Comparison of ENCODE assay signal across 20 cellular contexts in the genomic region with DNA sequence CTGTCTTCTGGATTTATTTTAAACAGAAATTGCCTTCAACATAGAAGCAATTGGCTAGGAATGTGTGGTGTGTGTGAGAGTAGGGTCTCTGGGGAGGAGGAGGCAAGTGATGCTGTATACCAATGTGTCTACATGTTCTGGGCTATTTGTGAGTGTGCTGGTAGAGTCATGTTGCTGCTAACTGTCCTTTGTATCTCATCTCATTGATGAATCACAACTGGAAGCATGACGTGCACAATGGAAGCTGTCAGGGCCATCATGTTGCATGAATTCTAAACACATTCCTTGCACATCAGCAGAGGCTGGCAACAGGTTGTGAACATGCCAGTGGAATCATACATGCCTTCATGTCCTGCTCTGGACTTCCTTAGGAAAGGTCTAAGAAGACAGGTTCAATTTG.
"Had no signal": no experiment of that assay in that cellular context is flagged by ENCODE, and none has a peak within 500 bp of the region (broad histone marks: within the 10 kb centered on the region; RNA-seq: fewer than 3 reads in every experiment).

No MANE protein-coding gene starts in this region.

- H3K27ac ChIP-seq: esophagus squamous epithelium, gastroesophageal sphincter, heart left ventricle, prostate gland, skin epidermis, stomach had no signal

- H3K27me3 ChIP-seq: esophagus squamous epithelium, gastroesophageal sphincter, heart left ventricle, stomach had no signal

- DNase-seq: activated CD4-positive, alpha-beta T cell treated with anti-CD3 and anti-CD28 coated beads, Interleukin-2, amount 50 U/mL, for 1 hour; activated CD8-positive, alpha-beta memory T cell treated with anti-CD3 and anti-CD28 coated beads, Interleukin-2, amount 50 U/mL, for 4 hours; activated naive CD4-positive, alpha-beta T cell treated with anti-CD3 and anti-CD28 coated beads for 36 hours; activated T-cell treated with anti-CD3 and anti-CD28 coated beads, Interleukin-2, amount 50 U/mL, for 4 hours; anterior cingulate cortex; effector CD8-positive, alpha-beta T cell; esophagus squamous epithelium; heart left ventricle; kidney; nephron progenitor cell; right cardiac atrium; stimulated activated CD4-positive, alpha-beta T cell treated with anti-CD3 and anti-CD28 coated beads, Interleukin-15, amount 100 ng/mL, for 24 hours; stimulated activated CD4-positive, alpha-beta T cell treated with anti-CD3 and anti-CD28 coated beads, Interleukin-2, amount 100 ng/mL, for 48 hours; stomach had no signal

- H3K4me3 ChIP-seq: esophagus squamous epithelium, gastroesophageal sphincter, heart left ventricle, lung, prostate gland, skin epidermis, stomach had no signal

- H3K4me1 ChIP-seq: prostate gland had no signal

- H3K36me3 ChIP-seq: esophagus squamous epithelium, gastroesophageal sphincter, heart left ventricle, prostate gland, stomach had no signal

- H3K9me3 ChIP-seq: esophagus squamous epithelium, gastroesophageal sphincter, heart left ventricle, prostate gland, stomach had no signal

- ATAC-seq: activated CD4-positive, CD25-positive, alpha-beta regulatory T cell treated with anti-CD3 and anti-CD28 coated beads, Interleukin-2, amount 50 U/mL, for 24 hours; activated T-cell treated with anti-CD3 and anti-CD28 coated beads, Interleukin-2, amount 50 U/mL, for 4 hours; heart left ventricle; left lobe of liver; right cardiac atrium had no signal
